In genomic region chr14:105481886-105482454, GRCh38 we compare ENCODE assay signal across 8 cellular contexts. TPM values are rescaled to one million over a fixed set of nuclear protein-coding genes. Genes with fewer than 3 reads are reported as not detected.
DNase-seq lines count a peak whose midpoint lies in the region; ATAC-seq and TF ChIP-seq lines count a peak whose summit lies in the region.

No MANE protein-coding gene starts in this region.

- peak; percentile 51 for ATAC-seq in GM18868 (IDR thresholded peaks at IDR 0.05; ENCODE audit: unreplicated experiment)
- peak; percentile 32 for ATAC-seq in HG03469 (IDR thresholded peaks at IDR 0.05; ENCODE audit: unreplicated experiment)
- ATAC-seq in right lobe of liver, result peak; percentile 60 to 77 (median 70)

- peak; percentile 90 for DNase-seq in A172 (ENCODE audit: low spot score)
- peak; percentile 85 to 89 for DNase-seq in NCI-H526 (lab: John Stamatoyannopoulos, UW)
- DNase-seq in activated CD4-positive, alpha-beta T cell treated with anti-CD3 and anti-CD28 coated beads, Interleukin-2, amount 50 U/mL, for 48 hours, result peak; percentile 90 to 93
- peak; percentile 99 for DNase-seq in dermis blood vessel endothelial cell
- peak; percentile 94 to 95 (median 95) for DNase-seq in right lobe of liver
- peak; percentile 93 for DNase-seq in stimulated activated CD4-positive, alpha-beta T cell treated with anti-CD3 and anti-CD28 coated beads, Interleukin-4, amount 100 ng/mL, for 24 hours

- H3K4me3 ChIP-seq in right lobe of liver, result no peak overlapping the region

- 0% methylated on average over 2 of the region's 18 CpGs for WGBS in right lobe of liver (ENCODE audit: insufficient coverage, low coverage, low lambda C conversion rate, missing lambda C conversion rate)

- H3K27ac ChIP-seq in right lobe of liver, result peak overlapping the region; percentile 67 to 89 (median 72)

- peak; percentile 13 to 33 (median 20) for TF ChIP-seq CTCF in right lobe of liver (IDR thresholded peaks at IDR 0.05)

- H3K27me3 ChIP-seq in right lobe of liver, result no peaks in the 10 kb centered on the region

- no peaks in the 10 kb centered on the region for H3K36me3 ChIP-seq in right lobe of liver

- intact Hi-C loops in right lobe of liver (cut with DNase I), result no loop called here

- no peaks in the 10 kb centered on the region for H3K9me3 ChIP-seq in right lobe of liver

- H3K4me1 ChIP-seq in right lobe of liver, result peaks cover 0 to 23% (median 14%) of the 10 kb centered on the region in 4 donors

- TF ChIP-seq POLR2A in right lobe of liver (IDR thresholded peaks at IDR 0.05), result no peak

RNA-seq across cellular contexts. Expression of gene CRIP1, which starts 4.7 kb away (rescaled TPM):
- 1.5 TPM in 1 of 2 replicates, not detected in the other for total RNA-seq in A172 (2014; rRNA removed; shearing (Covaris generic))
- total RNA-seq in dermis blood vessel endothelial cell, result 0.42 and 0.68 TPM in 2 replicates
- 1 to 10 TPM in 5 of 6 experiments, under 1 TPM in 1; 0.79 to 5.4 (median 2.7) TPM for total RNA-seq in right lobe of liver

RNA-seq across cellular contexts. Expression of gene CRIP2, which starts 7.3 kb away (rescaled TPM):
- 195 and 204 TPM in 2 replicates for total RNA-seq in A172 (2014; rRNA removed; shearing (Covaris generic))
- 265 and 324 TPM in 2 replicates for total RNA-seq in dermis blood vessel endothelial cell
- 10 to 100 TPM; 11.2 to 50.0 (median 27.5) TPM for total RNA-seq in right lobe of liver

RNA-seq across cellular contexts. Expression of gene TEDC1, which starts 9.1 kb away (rescaled TPM):
- 14.1 and 21.9 TPM in 2 replicates for total RNA-seq in A172 (2014; rRNA removed; shearing (Covaris generic))
- total RNA-seq in dermis blood vessel endothelial cell, result 9.7 and 18.0 TPM in 2 replicates
- total RNA-seq in right lobe of liver, result 1 to 10 TPM; 2.2 to 8.1 (median 3.9) TPM

RNA-seq across cellular contexts. Expression of gene TMEM121, which starts 44.4 kb away (rescaled TPM):
- 9.2 and 11.3 TPM in 2 replicates for total RNA-seq in A172 (2014; rRNA removed; shearing (Covaris generic))
- total RNA-seq in dermis blood vessel endothelial cell, result 4.6 and 11.7 TPM in 2 replicates
- 1 to 10 TPM in 5 of 6 experiments, under 1 TPM in 1; 0.74 to 3.2 (median 2.2) TPM for total RNA-seq in right lobe of liver
